In genomic region chr5:125416055-125416454, GRCh38 we compare ENCODE assay signal across 21 cellular contexts.
DNase-seq lines count a peak whose midpoint lies in the region; ATAC-seq, FAIRE-seq and TF ChIP-seq lines count a peak whose summit lies in the region.
"Had no signal": no experiment of that assay in that cellular context is flagged by ENCODE, and none has a peak within 500 bp of the region (broad histone marks: within the 10 kb centered on the region; RNA-seq: fewer than 3 reads in every experiment).

No MANE protein-coding gene starts in this region.

- TF ChIP-seq POLR2A in A549 (IDR thresholded peaks at IDR 0.05; ENCODE audit: low read length) = no peak

- TF ChIP-seq CTCF in A549 (IDR thresholded peaks at IDR 0.05) = no peak
- TF ChIP-seq CTCF in Panc1 (IDR thresholded peaks at IDR 0.05) = no peak
- TF ChIP-seq CTCF in nephron (IDR thresholded peaks at IDR 0.05; ENCODE audit: unreplicated experiment in 3 of 3) = no peak

- BruUV-seq in Panc1 (replicated peaks; lab: Mats Ljungman, UMichigan) = no TSS peak

- no peaks in the 10 kb centered on the region for H3K9me3 Mint-ChIP-seq in nephron

- DNase-seq in A549 (ENCODE audit: low read depth in 1 of 2, low spot score in 1 of 2) (no peak), Panc1 (ENCODE audit: low read depth, low spot score) (no peak), substantia nigra (lab: John Stamatoyannopoulos, UW) (no peak), posterior cingulate gyrus (no peak), SW480 (ENCODE audit: low spot score) (no peak), COR-L47 (lab: John Stamatoyannopoulos, UW) (no peak)
- DNase-seq: 8988T; CD8-positive, alpha-beta T cell; DMS 273 treated with DMSO at 0.1 percent for 48 hours; DMS53; DND-41; EL; GM23248; HCEC 1CT; IMR-90 had no signal

- H3K36me3 ChIP-seq in Panc1 (ENCODE audit: control insufficient read depth, insufficient read depth, low read length) = no peaks in the 10 kb centered on the region
- H3K36me3 ChIP-seq: BLaER1 treated with 17β-estradiol and CSF1 and Interleukin-3, amounts not matched to agents 10 nM and 100 nM had no signal

- H3K4me3 Mint-ChIP-seq in nephron = no peak overlapping the region
- H3K4me3 Mint-ChIP-seq: B cell; CD8-positive, alpha-beta T cell had no signal

- H3K4me3 ChIP-seq in A549 (no peak overlapping the region), Panc1 (ENCODE audit: low read depth in 2 of 2, low read length in 2 of 2) (no peak overlapping the region)
- H3K4me3 ChIP-seq: BLaER1 treated with 17β-estradiol and CSF1 and Interleukin-3, amounts not matched to agents 10 nM and 100 nM; GM12878; GM23248 had no signal

- no peak for TF ChIP-seq EP300 in A549 (IDR thresholded peaks at IDR 0.05)

- H3K27ac ChIP-seq in A549 (no peak overlapping the region), Panc1 (ENCODE audit: low read length) (peak overlapping the region; percentile 95), substantia nigra (ENCODE audit: low read depth, low read length, poor library complexity, severe bottlenecking) (peak overlapping the region; percentile 47)
- H3K27ac ChIP-seq: BLaER1 treated with 17β-estradiol and CSF1 and Interleukin-3, amounts not matched to agents 10 nM and 100 nM; GM23248; HL-60 had no signal

- CTCF ChIA-PET in A549 (lab: Yijun Ruan, JAX) (no interaction called here), Panc1 (lab: Charles Lee) (no interaction called here)

- H3K27ac Mint-ChIP-seq in nephron = peak overlapping the region; percentile 78 to 98 (median 97)
- H3K27ac Mint-ChIP-seq: B cell; CD8-positive, alpha-beta T cell had no signal

- H3K4me2 ChIP-seq in A549 = no peak overlapping the region
- H3K4me2 ChIP-seq: BLaER1 treated with 17β-estradiol and CSF1 and Interleukin-3, amounts not matched to agents 10 nM and 100 nM had no signal

- no peaks in the 10 kb centered on the region for H3K36me3 Mint-ChIP-seq in nephron (ENCODE audit: low read depth)
- H3K36me3 Mint-ChIP-seq: CD8-positive, alpha-beta T cell had no signal

- no peak for FAIRE-seq in A549 (lab: Jason Lieb, UNC)
- FAIRE-seq: GM12878, GM19239 had no signal

- WGBS in A549 (ENCODE audit: missing lambda C conversion rate) = 34% methylated on average over 2 of the region's 2 CpGs

- H3K9me3 ChIP-seq in A549 = no peaks in the 10 kb centered on the region
- no peaks in the 10 kb centered on the region for H3K9me3 ChIP-seq in Panc1 (ENCODE audit: control insufficient read depth, insufficient read depth, low read depth, low read length)
- H3K9me3 ChIP-seq: BLaER1 treated with 17β-estradiol and CSF1 and Interleukin-3, amounts not matched to agents 10 nM and 100 nM had no signal

- ATAC-seq in A549 (no peak), Panc1 (no peak)
- ATAC-seq: CD8-positive, alpha-beta T cell; GM12878 had no signal

- intact Hi-C loops in Panc1 (cut with micrococcal nuclease; ENCODE audit: unreplicated experiment) (loop anchor here (10.0 kb wide), 2 partner anchors 159 to 279 kb away; no protein-coding TSS in a partner anchor), posterior cingulate gyrus (cut with DNase I) (loop anchor here (10.0 kb wide), 1 partner anchor 399 kb away; no protein-coding TSS in a partner anchor)

- peaks cover 10% of the 10 kb centered on the region for H3K27me3 Mint-ChIP-seq in nephron (ENCODE audit: low read depth)
- H3K27me3 Mint-ChIP-seq: B cell had no signal

- H3K27me3 ChIP-seq in Panc1 (ENCODE audit: control insufficient read depth, insufficient read depth, low read length) = no peaks in the 10 kb centered on the region
- H3K27me3 ChIP-seq: BLaER1 treated with 17β-estradiol and CSF1 and Interleukin-3, amounts not matched to agents 10 nM and 100 nM had no signal

- H3K4me1 Mint-ChIP-seq in nephron = peaks cover 45% of the 10 kb centered on the region

- in situ Hi-C loops in Panc1 (cut with HindIII; ENCODE audit: low pct_unique_long_range_greater_than_20kb, low sequenced_read_pairs) = no loop called here

- POLR2A ChIA-PET in A549 (lab: Yijun Ruan, JAX) = no interaction called here
- POLR2A ChIA-PET in Panc1 (lab: Charles Lee) = interaction anchor here (0.5 kb wide), 1 partner anchor 667 kb away, joined by 3 read pairs; no protein-coding TSS in a partner anchor

- TF ChIP-seq RAD21 in A549 (conservative IDR thresholded peaks at IDR 0.05 in 1 of 2, IDR thresholded peaks at IDR 0.05 in 1 of 2) = no peak

- H3K4me1 ChIP-seq in A549 (peaks cover 8% of the 10 kb centered on the region; the same call in 2 of the 3 replicates), Panc1 (ENCODE audit: control insufficient read depth, insufficient read depth, low read length) (peaks cover 42% of the 10 kb centered on the region)

TF ChIP-seq in A549, 52 proteins besides CTCF, POLR2A, EP300 and RAD21:
- TF ChIP-seq FOSB (CRISPR knock-in tag; IDR thresholded peaks at IDR 0.05) = no peak
- peak; percentile 68 for TF ChIP-seq MAFK (IDR thresholded peaks at IDR 0.05; ENCODE audit: partially characterized antibody)

Comparison
In these comparisons a context has a peak if more than half of its experiments do, and no peak if none do; other contexts are left out.
1. H3K27ac ChIP-seq: peak in Panc1 (single experiment) and substantia nigra (single experiment); none in A549 (0 of 2).